29 cellular contexts compared by ENCODE assay signal in the genomic region with DNA sequence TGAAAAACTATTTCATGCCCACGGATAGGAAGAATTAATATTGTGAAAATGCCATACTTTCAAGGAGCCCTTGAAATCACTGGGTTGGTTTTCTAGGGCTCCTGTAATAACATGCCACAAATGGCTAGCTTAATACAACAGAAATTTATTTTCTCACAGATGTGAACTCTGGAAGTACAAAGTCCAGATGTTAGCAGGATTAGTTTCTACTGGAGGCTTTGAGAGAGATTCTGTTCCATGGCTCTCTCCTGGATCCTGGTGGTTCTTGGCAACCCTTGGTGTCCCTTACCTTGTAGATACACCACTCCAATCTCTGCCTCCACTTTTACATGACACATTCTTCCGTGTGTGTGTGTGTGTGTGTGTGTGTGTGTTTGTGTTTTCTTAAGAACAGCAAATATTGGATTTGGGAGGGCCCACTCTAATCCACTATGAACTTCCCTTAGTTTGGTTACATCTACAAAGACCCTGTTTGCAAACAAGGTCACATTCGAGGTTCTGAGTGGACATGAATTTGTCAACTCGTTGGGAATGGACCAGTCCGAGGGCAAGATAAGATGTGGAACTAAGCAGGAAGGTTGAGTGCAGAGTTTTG.
"Had no signal": no experiment of that assay in that cellular context is flagged by ENCODE, and none has a peak within 500 bp of the region (broad histone marks: within the 10 kb centered on the region; RNA-seq: fewer than 3 reads in every experiment).

No MANE protein-coding gene starts in this region.

- H3K9ac ChIP-seq: neural progenitor cell, parathyroid adenoma had no signal

- FAIRE-seq: urothelium cell line had no signal

- H3K4me2 ChIP-seq: neural progenitor cell, smooth muscle cell had no signal

- H3K36me3 ChIP-seq: neural progenitor cell, ovary, spleen, suprapubic skin, tibial artery, transverse colon, upper lobe of left lung, vagina had no signal

- H3K79me2 ChIP-seq: parathyroid adenoma had no signal

- H3K27ac ChIP-seq: neural progenitor cell, ovary, parathyroid adenoma, psoas muscle, skin epidermis, spleen, suprapubic skin, testis, tibial artery, transverse colon, upper lobe of left lung, vagina had no signal

- H3K4me3 ChIP-seq: neural progenitor cell, ovary, psoas muscle, skin epidermis, smooth muscle cell, spleen, suprapubic skin, testis, tibial artery, transverse colon, upper lobe of left lung, vagina had no signal

- H3K4me1 ChIP-seq: neural progenitor cell, parathyroid adenoma, psoas muscle, spleen, suprapubic skin, testis, tibial artery, transverse colon, upper lobe of left lung, vagina had no signal

- ATAC-seq: natural killer cell; psoas muscle; right cardiac atrium; sciatic nerve; stimulated activated memory B cell treated with anti-CD40 and anti-IgM and Interleukin-4, amounts not matched to agents 10 μg/mL and 1 μg/mL and 100 μg/mL, for 72 hours; stimulated activated naive CD8-positive, alpha-beta T cell treated with anti-CD3 and anti-CD28 coated beads, Interleukin-15, amount 100 ng/mL, for 72 hours; stimulated activated naive CD8-positive, alpha-beta T cell treated with anti-CD3 and anti-CD28 coated beads, Interleukin-15, Interleukin-2, amounts not matched to agents 100 U/mL and 50 U/mL, for 24 hours had no signal

- H2AFZ ChIP-seq: neural progenitor cell, parathyroid adenoma had no signal

- H3K27me3 ChIP-seq: neural progenitor cell, ovary, spleen, suprapubic skin, testis, tibial artery, transverse colon, upper lobe of left lung, vagina had no signal

- DNase-seq: natural killer cell; occipital lobe; ovary; posterior cingulate gyrus; psoas muscle; right cardiac atrium; spleen; stimulated activated CD4-positive, alpha-beta T cell treated with anti-CD3 and anti-CD28 coated beads, Interleukin-12 subunit alpha, Interleukin-12 subunit beta, amount 100 ng/mL, for 4 hours; stimulated activated CD4-positive, alpha-beta T cell treated with anti-CD3 and anti-CD28 coated beads, Interleukin-1b, Interleukin-23, amount 100 ng/mL, for 48 hours; stimulated activated CD4-positive, alpha-beta T cell treated with anti-CD3 and anti-CD28 coated beads, Interleukin-4, amount 100 ng/mL, for 1 hour; stimulated activated CD4-positive, alpha-beta T cell treated with anti-CD3 and anti-CD28 coated beads, Interleukin-4, amount 100 ng/mL, for 4 hours; stimulated activated CD8-positive, alpha-beta memory T cell treated with anti-CD3 and anti-CD28 coated beads, Interleukin-4, amount 100 ng/mL, for 48 hours; stimulated activated naive CD4-positive, alpha-beta T cell; stimulated activated naive CD8-positive, alpha-beta T cell treated with anti-CD3 and anti-CD28 coated beads, Interleukin-15, amount 100 ng/mL, for 72 hours; stimulated activated naive CD8-positive, alpha-beta T cell treated with anti-CD3 and anti-CD28 coated beads, Interleukin-15, Interleukin-2, amounts not matched to agents 100 U/mL and 50 U/mL, for 24 hours; substantia nigra; testis; tibial artery; transverse colon; upper lobe of left lung had no signal

- H3K9me3 ChIP-seq: ovary, psoas muscle, suprapubic skin, testis, transverse colon, vagina had no signal
